In the genomic region with DNA sequence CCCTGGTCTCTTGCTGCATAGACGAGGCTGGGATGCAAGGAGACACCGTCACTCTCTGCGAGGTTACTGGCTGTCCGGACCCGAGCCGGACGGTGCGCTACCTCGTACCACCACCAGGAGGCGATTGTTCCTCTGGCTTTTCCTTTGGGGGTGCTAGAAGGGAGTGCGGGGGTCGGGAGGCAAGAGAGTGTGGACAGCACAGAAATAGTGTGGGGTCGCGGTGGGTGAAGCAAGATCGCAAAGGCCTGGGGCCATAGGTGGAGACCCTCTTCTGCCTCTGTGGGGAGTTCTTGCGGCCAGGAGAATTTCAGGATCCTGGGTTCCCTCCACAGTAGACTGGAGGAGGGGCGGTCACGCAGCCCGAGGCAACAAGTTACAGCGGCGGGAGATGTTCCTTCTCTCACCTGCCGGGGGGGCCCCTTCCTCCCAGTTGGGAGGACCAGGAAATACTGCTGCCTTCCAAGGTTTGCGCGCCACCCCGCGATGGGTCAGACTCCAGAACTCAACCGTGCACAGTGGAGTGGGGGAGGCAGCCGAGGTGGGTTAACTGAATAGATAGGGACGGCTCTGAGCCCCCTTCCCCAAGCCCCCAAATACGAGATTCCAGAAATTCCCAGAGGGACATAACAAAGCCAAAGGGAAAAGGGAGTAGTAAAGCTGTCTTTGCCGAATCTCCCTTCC, we compare ENCODE assay signal across 8 cellular contexts. TPM values are rescaled to one million over a fixed set of nuclear protein-coding genes. Genes with fewer than 3 reads are reported as not detected.
DNase-seq lines count a peak whose midpoint lies in the region; ATAC-seq and TF ChIP-seq lines count a peak whose summit lies in the region.

No MANE protein-coding gene starts in this region.

- H3K27me3 ChIP-seq in adrenal gland, result peaks cover 26% of the 10 kb centered on the region
- H3K27me3 ChIP-seq in iPS DF 6.9 (ENCODE audit: control insufficient read depth, insufficient read depth, low read length), result peaks cover 20% of the 10 kb centered on the region; the same call in 1 of the 2 replicates

- peak; percentile 20 to 36 (median 28) for ATAC-seq in T-cell (replicated peaks in 1 of 4)
- no peak for ATAC-seq in GM21529 (IDR thresholded peaks at IDR 0.05; ENCODE audit: unreplicated experiment)

- H3K9me3 Mint-ChIP-seq in HFFc6 (no peaks in the 10 kb centered on the region), T-cell (no peaks in the 10 kb centered on the region)

- 5 to 9% (median 7%) methylated on average over 13 to 31 of the region's 31 CpGs for WGBS in adrenal gland, 4 donors
- no CpG with 5 or more reads among the region's 31 CpGs for WGBS in iPS DF 6.9 (ENCODE audit: insufficient coverage, insufficient read length)

- H3K36me3 ChIP-seq in adrenal gland (replicated peaks in 1 of 2) (no peaks in the 10 kb centered on the region), iPS DF 6.9 (ENCODE audit: control insufficient read depth, insufficient read depth, low read length) (no peaks in the 10 kb centered on the region)

- POLR2A ChIA-PET in T-cell (lab: Charles Lee), result no interaction called here

- H3K27ac Mint-ChIP-seq in HFFc6 (no peak overlapping the region), T-cell (no peak overlapping the region)

- no peaks in the 10 kb centered on the region for H3K36me3 Mint-ChIP-seq in HFFc6 (ENCODE audit: low read depth)
- peaks cover 16% of the 10 kb centered on the region for H3K36me3 Mint-ChIP-seq in T-cell

- H3K4me3 Mint-ChIP-seq in HFFc6 (no peak overlapping the region), T-cell (peak overlapping the region; percentile 62 to 82 (median 76))

- DNase-seq in AG20443 (ENCODE audit: low spot score), result peak; percentile 81
- no peak for DNase-seq in HFFc6
- DNase-seq in T-cell, result peak in 29 of 34 experiments; percentile 17 to 69 (median 52)
- DNase-seq in adrenal gland, result peak in 6 of 7 donors; percentile 46 to 77 (median 60)
- no peak for DNase-seq in iPS DF 6.9 (ENCODE audit: low read depth, low spot score)
- peak; percentile 51 to 74 for DNase-seq in stimulated activated CD4-positive, alpha-beta T cell treated with anti-CD3 and anti-CD28 coated beads, Interleukin-12 subunit alpha, Interleukin-12 subunit beta, amount 100 ng/mL, for 24 hours (ENCODE audit: low read depth in 2 of 2)
- no peak for DNase-seq in GOT3 (lab: John Stamatoyannopoulos, UW)

- H3K4me3 ChIP-seq in adrenal gland, result no peak overlapping the region
- H3K4me3 ChIP-seq in iPS DF 6.9 (ENCODE audit: low read length), result peak overlapping the region; percentile 25; the same call in 1 of the 2 replicates

- H3K27ac ChIP-seq in adrenal gland (no peak overlapping the region), iPS DF 6.9 (ENCODE audit: low read length) (no peak overlapping the region)

- H3K9me3 ChIP-seq in adrenal gland (replicated peaks in 1 of 3), result no peaks in the 10 kb centered on the region
- H3K9me3 ChIP-seq in iPS DF 6.9 (ENCODE audit: control insufficient read depth, insufficient read depth, low read length), result no peaks in the 10 kb centered on the region

- peaks cover 6% of the 10 kb centered on the region; the same call in 1 of the 2 replicates for H3K4me1 Mint-ChIP-seq in HFFc6 (ENCODE audit: low read depth)
- H3K4me1 Mint-ChIP-seq in T-cell, result peaks cover 34 to 53% (median 40%) of the 10 kb centered on the region in 3 donors

- H3K27me3 Mint-ChIP-seq in HFFc6 (ENCODE audit: insufficient read depth), result peaks cover 42% of the 10 kb centered on the region
- H3K27me3 Mint-ChIP-seq in T-cell, result peaks cover 0 to 10% of the 10 kb centered on the region in 2 donors

- CTCF ChIA-PET in T-cell (lab: Charles Lee), result interaction anchor here (0.6 to 1.2 kb wide), 7 partner anchors 8 to 177 kb away, joined by 3 to 10 read pairs (median 4); no protein-coding TSS in a partner anchor

- intact Hi-C loops in adrenal gland (cut with DNase I), result loop anchor here in 1 of 2 donors (5.0 kb wide), 1 partner anchor 41 kb away; no protein-coding TSS in a partner anchor

- TF ChIP-seq CTCF in HFFc6 (IDR thresholded peaks at IDR 0.05) (peak; percentile 93), adrenal gland (IDR thresholded peaks at IDR 0.05) (peak; percentile 60 to 76 (median 74))

- TF ChIP-seq POLR2A in adrenal gland (IDR thresholded peaks at IDR 0.05), result no peak

- H3K4me1 ChIP-seq in adrenal gland (replicated peaks in 1 of 2), result peaks cover 0 to 13% of the 10 kb centered on the region in 2 donors
- H3K4me1 ChIP-seq in iPS DF 6.9 (ENCODE audit: control insufficient read depth, insufficient read depth, low read length), result peaks cover 5% of the 10 kb centered on the region; the same call in 1 of the 2 replicates

RNA-seq across cellular contexts. Expression of gene PHOSPHO1, which starts 6.9 kb away (rescaled TPM):
- under 1 TPM in 3 of 6 experiments, not detected in 3; 0.13 to 0.17 (median 0.17) TPM for total RNA-seq in HFFc6 (2021; fragmentation: NEBNext Ultra II Directional; extraction: Animal tissue kit (Norgen Biotek cat#: 25700))
- total RNA-seq in T-cell (under 1 TPM in 1 of 5 donors, not detected in 4; 0.13 TPM), adrenal gland (under 1 TPM in 4 of 8 donors, not detected in 4; 0.25 to 0.84 (median 0.60) TPM)
- under 1 TPM in 2 of 3 donors, not detected in 1; 0.56 to 0.61 TPM for polyA plus RNA-seq in adrenal gland

RNA-seq across cellular contexts. Expression of gene ABI3, which starts 13.2 kb away (rescaled TPM):
- total RNA-seq in HFFc6 (2021; fragmentation: NEBNext Ultra II Directional; extraction: Animal tissue kit (Norgen Biotek cat#: 25700)), result under 1 TPM in 1 of 6 experiments, not detected in 5; 0.11 TPM
- 10 to 100 TPM; 10.4 to 21.7 (median 18.3) TPM for total RNA-seq in T-cell
- total RNA-seq in adrenal gland, result 10 to 100 TPM; 10.4 to 39.9 (median 17.5) TPM
- 10 to 100 TPM in 2 of 3 donors, 1 to 10 TPM in 1; 4.4 to 15.1 (median 13.0) TPM for polyA plus RNA-seq in adrenal gland

RNA-seq across cellular contexts. Expression of gene GNGT2, which starts 13.3 kb away (rescaled TPM):
- not detected for total RNA-seq in HFFc6 (2021; fragmentation: NEBNext Ultra II Directional; extraction: Animal tissue kit (Norgen Biotek cat#: 25700))
- 1 to 10 TPM; 4.5 to 6.3 (median 5.0) TPM for total RNA-seq in T-cell
- 10 to 100 TPM in 1 of 8 donors, 1 to 10 TPM in 7; 1.2 to 31.9 (median 3.4) TPM for total RNA-seq in adrenal gland
- 1 to 10 TPM; 3.2 to 6.5 (median 3.3) TPM for polyA plus RNA-seq in adrenal gland

Comparison
In these comparisons a context has a peak if more than half of its experiments do, and no peak if none do; other contexts are left out.
1. DNase-seq: peak in AG20443 (single experiment), T-cell (29 of 34), adrenal gland (6 of 7) and stimulated activated CD4-positive, alpha-beta T cell treated with anti-CD3 and anti-CD28 coated beads, Interleukin-12 subunit alpha, Interleukin-12 subunit beta, amount 100 ng/mL, for 24 hours (2 of 2); none in HFFc6 (single experiment), iPS DF 6.9 (single experiment) and GOT3 (single experiment).
2. RNA of gene ABI3, which starts 13.2 kb away (total RNA-seq): 10.4 to 21.7 TPM in T-cell and 10.4 to 39.9 TPM in adrenal gland; 0.11 TPM in HFFc6; every median in the first group is over 10 times any median in the second.